In genomic region chr1:186754542-186755150, GRCh38 we compare ENCODE assay signal across 16 cellular contexts.
"Had no signal": no experiment of that assay in that cellular context is flagged by ENCODE, and none has a peak within 500 bp of the region (broad histone marks: within the 10 kb centered on the region; RNA-seq: fewer than 3 reads in every experiment).

No MANE protein-coding gene starts in this region.

- H3K27ac ChIP-seq: adrenal gland, heart right ventricle, parathyroid adenoma, stomach, thoracic aorta had no signal

- H3K9me3 ChIP-seq: adrenal gland, heart right ventricle, stomach, thoracic aorta had no signal

- H3K4me3 ChIP-seq: adrenal gland, heart right ventricle, stomach, thoracic aorta had no signal

- FAIRE-seq: kidney had no signal

- H3K27me3 ChIP-seq: adrenal gland, heart right ventricle, stomach had no signal

- DNase-seq: activated CD4-positive, alpha-beta T cell treated with anti-CD3 and anti-CD28 coated beads, Interleukin-2, amount 50 U/mL, for 1 hour; activated naive CD4-positive, alpha-beta T cell treated with anti-CD3 and anti-CD28 coated beads for 36 hours; activated T-cell treated with anti-CD3 and anti-CD28 coated beads for 4 hours; adrenal gland; effector memory CD4-positive, alpha-beta T cell; heart right ventricle; kidney; naive B cell; retina; stimulated activated CD4-positive, alpha-beta T cell treated with anti-CD3 and anti-CD28 coated beads, Interleukin-15, amount 100 ng/mL, for 24 hours; stimulated activated CD4-positive, alpha-beta T cell treated with anti-CD3 and anti-CD28 coated beads, Interleukin-4, amount 100 ng/mL, for 24 hours; stomach; T-helper 17 cell had no signal

- H3K36me3 ChIP-seq: adrenal gland, heart right ventricle, stomach, thoracic aorta had no signal

- ATAC-seq: activated T-helper 17 cell treated with anti-CD3 and anti-CD28 coated beads, Interleukin-2, amount 50 U/mL, for 72 hours; heart right ventricle; T-helper 17 cell had no signal

- H3K9ac ChIP-seq: parathyroid adenoma had no signal

- H3K4me1 ChIP-seq: adrenal gland, heart right ventricle, parathyroid adenoma, stomach had no signal
